1 cellular context compared by ENCODE assay signal in the genomic region with DNA sequence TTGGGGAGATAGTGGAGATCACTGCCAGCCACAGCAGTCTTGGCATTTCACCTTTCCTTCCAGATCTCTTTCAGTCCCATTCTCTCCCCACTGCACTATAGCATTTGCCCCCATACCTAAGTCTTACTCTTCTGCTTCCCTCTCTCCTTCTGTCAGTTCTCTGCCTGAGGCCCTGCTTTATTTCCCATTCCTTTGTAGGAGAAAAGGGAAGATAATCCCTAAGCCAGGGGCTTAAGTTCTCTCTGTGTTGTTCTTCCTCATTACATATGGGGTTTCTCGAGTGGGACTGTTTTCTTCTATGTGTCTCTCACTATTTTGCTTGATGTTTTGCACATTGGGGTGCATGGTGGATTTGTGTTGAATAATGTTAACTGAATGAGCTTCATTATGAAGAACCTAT.
TF ChIP-seq lines count a peak whose summit lies in the region.

No MANE protein-coding gene starts in this region.

TF ChIP-seq in K562, 482 proteins besides CTCF, POLR2A, EP300 and RAD21:
- TF ChIP-seq KLF13 (tag; IDR thresholded peaks at IDR 0.05; ENCODE audit: borderline replicate concordance, low read depth): no peak
- no peak for TF ChIP-seq CBFA2T2 (conservative IDR thresholded peaks at IDR 0.05)
- TF ChIP-seq, protein P1, sequence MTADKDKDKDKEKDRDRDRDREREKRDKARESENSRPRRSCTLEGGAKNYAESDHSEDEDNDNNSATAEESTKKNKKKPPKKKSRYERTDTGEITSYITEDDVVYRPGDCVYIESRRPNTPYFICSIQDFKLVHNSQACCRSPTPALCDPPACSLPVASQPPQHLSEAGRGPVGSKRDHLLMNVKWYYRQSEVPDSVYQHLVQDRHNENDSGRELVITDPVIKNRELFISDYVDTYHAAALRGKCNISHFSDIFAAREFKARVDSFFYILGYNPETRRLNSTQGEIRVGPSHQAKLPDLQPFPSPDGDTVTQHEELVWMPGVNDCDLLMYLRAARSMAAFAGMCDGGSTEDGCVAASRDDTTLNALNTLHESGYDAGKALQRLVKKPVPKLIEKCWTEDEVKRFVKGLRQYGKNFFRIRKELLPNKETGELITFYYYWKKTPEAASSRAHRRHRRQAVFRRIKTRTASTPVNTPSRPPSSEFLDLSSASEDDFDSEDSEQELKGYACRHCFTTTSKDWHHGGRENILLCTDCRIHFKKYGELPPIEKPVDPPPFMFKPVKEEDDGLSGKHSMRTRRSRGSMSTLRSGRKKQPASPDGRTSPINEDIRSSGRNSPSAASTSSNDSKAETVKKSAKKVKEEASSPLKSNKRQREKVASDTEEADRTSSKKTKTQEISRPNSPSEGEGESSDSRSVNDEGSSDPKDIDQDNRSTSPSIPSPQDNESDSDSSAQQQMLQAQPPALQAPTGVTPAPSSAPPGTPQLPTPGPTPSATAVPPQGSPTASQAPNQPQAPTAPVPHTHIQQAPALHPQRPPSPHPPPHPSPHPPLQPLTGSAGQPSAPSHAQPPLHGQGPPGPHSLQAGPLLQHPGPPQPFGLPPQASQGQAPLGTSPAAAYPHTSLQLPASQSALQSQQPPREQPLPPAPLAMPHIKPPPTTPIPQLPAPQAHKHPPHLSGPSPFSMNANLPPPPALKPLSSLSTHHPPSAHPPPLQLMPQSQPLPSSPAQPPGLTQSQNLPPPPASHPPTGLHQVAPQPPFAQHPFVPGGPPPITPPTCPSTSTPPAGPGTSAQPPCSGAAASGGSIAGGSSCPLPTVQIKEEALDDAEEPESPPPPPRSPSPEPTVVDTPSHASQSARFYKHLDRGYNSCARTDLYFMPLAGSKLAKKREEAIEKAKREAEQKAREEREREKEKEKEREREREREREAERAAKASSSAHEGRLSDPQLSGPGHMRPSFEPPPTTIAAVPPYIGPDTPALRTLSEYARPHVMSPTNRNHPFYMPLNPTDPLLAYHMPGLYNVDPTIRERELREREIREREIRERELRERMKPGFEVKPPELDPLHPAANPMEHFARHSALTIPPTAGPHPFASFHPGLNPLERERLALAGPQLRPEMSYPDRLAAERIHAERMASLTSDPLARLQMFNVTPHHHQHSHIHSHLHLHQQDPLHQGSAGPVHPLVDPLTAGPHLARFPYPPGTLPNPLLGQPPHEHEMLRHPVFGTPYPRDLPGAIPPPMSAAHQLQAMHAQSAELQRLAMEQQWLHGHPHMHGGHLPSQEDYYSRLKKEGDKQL (CRISPR knock-in tag; IDR thresholded peaks at IDR 0.05; ENCODE audit: borderline replicate concordance): no peak
- no peak for TF ChIP-seq KLF16 (IDR thresholded peaks at IDR 0.05)
- no peak for TF ChIP-seq XRCC3 (IDR thresholded peaks at IDR 0.05)
- TF ChIP-seq XRCC5 (IDR thresholded peaks at IDR 0.05; ENCODE audit: low read depth, low read length): no peak
- TF ChIP-seq IFI16 (CRISPR knock-in tag; IDR thresholded peaks at IDR 0.05): no peak
- no peak for TF ChIP-seq ZNF134 (CRISPR knock-in tag; conservative IDR thresholded peaks at IDR 0.05)
- TF ChIP-seq FOXM1 (IDR thresholded peaks at IDR 0.05; ENCODE audit: low read depth): no peak
- TF ChIP-seq FOXM1 (CRISPR knock-in tag; IDR thresholded peaks at IDR 0.05; ENCODE audit: low read depth): no peak
- no peak for TF ChIP-seq STAT5A (IDR thresholded peaks at IDR 0.05; ENCODE audit: borderline replicate concordance, low read length)
- TF ChIP-seq, protein P2, sequence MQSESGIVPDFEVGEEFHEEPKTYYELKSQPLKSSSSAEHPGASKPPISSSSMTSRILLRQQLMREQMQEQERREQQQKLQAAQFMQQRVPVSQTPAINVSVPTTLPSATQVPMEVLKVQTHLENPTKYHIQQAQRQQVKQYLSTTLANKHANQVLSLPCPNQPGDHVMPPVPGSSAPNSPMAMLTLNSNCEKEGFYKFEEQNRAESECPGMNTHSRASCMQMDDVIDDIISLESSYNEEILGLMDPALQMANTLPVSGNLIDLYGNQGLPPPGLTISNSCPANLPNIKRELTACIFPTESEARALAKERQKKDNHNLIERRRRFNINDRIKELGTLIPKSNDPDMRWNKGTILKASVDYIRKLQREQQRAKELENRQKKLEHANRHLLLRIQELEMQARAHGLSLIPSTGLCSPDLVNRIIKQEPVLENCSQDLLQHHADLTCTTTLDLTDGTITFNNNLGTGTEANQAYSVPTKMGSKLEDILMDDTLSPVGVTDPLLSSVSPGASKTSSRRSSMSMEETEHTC (IDR thresholded peaks at IDR 0.05): no peak
- no peak for TF ChIP-seq GTF2E2 (tag; IDR thresholded peaks at IDR 0.05)
- no peak for TF ChIP-seq TRIM28 (IDR thresholded peaks at IDR 0.05)
- TF ChIP-seq, protein P3, sequence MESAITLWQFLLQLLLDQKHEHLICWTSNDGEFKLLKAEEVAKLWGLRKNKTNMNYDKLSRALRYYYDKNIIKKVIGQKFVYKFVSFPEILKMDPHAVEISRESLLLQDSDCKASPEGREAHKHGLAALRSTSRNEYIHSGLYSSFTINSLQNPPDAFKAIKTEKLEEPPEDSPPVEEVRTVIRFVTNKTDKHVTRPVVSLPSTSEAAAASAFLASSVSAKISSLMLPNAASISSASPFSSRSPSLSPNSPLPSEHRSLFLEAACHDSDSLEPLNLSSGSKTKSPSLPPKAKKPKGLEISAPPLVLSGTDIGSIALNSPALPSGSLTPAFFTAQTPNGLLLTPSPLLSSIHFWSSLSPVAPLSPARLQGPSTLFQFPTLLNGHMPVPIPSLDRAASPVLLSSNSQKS (CRISPR knock-in tag; IDR thresholded peaks at IDR 0.05): no peak
- TF ChIP-seq ATF7 (IDR thresholded peaks at IDR 0.05): no peak
- no peak for TF ChIP-seq ZNF124 (CRISPR knock-in tag; IDR thresholded peaks at IDR 0.05)
- TF ChIP-seq COPS2 (conservative IDR thresholded peaks at IDR 0.05): no peak
- no peak for TF ChIP-seq ZFP1 (CRISPR knock-in tag; IDR thresholded peaks at IDR 0.05)
- no peak for TF ChIP-seq ZNF431 (CRISPR knock-in tag; IDR thresholded peaks at IDR 0.05)
